1 cellular context compared by ENCODE assay signal in genomic region chr7:140230862-140231778, GRCh38.
A peak's percentile ranks its signal among the peaks of the same experiment; 100 is the strongest.
TF ChIP-seq lines count a peak whose summit lies in the region.

No MANE protein-coding gene starts in this region.

TF ChIP-seq in HepG2, 621 proteins besides CTCF, POLR2A, EP300 and RAD21 (continued from another document and continues in another):
- TF ChIP-seq, protein P1, sequence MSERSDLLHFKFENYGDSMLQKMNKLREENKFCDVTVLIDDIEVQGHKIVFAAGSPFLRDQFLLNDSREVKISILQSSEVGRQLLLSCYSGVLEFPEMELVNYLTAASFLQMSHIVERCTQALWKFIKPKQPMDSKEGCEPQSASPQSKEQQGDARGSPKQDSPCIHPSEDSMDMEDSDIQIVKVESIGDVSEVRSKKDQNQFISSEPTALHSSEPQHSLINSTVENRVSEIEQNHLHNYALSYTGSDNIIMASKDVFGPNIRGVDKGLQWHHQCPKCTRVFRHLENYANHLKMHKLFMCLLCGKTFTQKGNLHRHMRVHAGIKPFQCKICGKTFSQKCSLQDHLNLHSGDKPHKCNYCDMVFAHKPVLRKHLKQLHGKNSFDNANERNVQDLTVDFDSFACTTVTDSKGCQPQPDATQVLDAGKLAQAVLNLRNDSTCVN (CRISPR knock-in tag; IDR thresholded peaks at IDR 0.05; ENCODE audit: borderline replicate concordance) = no peak; the same call in 1 of the 2 replicates
- TF ChIP-seq ZNF646 (CRISPR knock-in tag; IDR thresholded peaks at IDR 0.05) (no peak), ZBTB4 (CRISPR knock-in tag; IDR thresholded peaks at IDR 0.05; ENCODE audit: borderline replicate concordance) (no peak), ZIK1 (CRISPR knock-in tag; IDR thresholded peaks at IDR 0.05; ENCODE audit: borderline replicate concordance, low read depth) (no peak), ZNF784 (CRISPR knock-in tag; IDR thresholded peaks at IDR 0.05; ENCODE audit: borderline replicate concordance) (no peak), MEIS1 (CRISPR knock-in tag; IDR thresholded peaks at IDR 0.05; ENCODE audit: borderline replicate concordance) (peak; percentile 31; the same call in 1 of the 2 replicates), ZNF704 (CRISPR knock-in tag; IDR thresholded peaks at IDR 0.05; ENCODE audit: borderline replicate concordance) (peak; percentile 62; the same call in 1 of the 2 replicates), TCF12 (IDR thresholded peaks at IDR 0.05) (no peak), TCF12 (CRISPR knock-in tag; IDR thresholded peaks at IDR 0.05) (no peak; the same call in 1 of the 2 replicates), NR2F1 (CRISPR knock-in tag; IDR thresholded peaks at IDR 0.05) (no peak), ZNF232 (CRISPR knock-in tag; IDR thresholded peaks at IDR 0.05; ENCODE audit: borderline replicate concordance) (no peak), NKX3-1 (CRISPR knock-in tag; IDR thresholded peaks at IDR 0.05) (no peak; the same call in 1 of the 2 replicates), ZNF101 (CRISPR knock-in tag; IDR thresholded peaks at IDR 0.05; ENCODE audit: borderline replicate concordance, low read depth) (no peak), KMT2A (CRISPR knock-in tag; IDR thresholded peaks at IDR 0.05) (peak; percentile 43; the same call in 1 of the 2 replicates), ZNF224 (CRISPR knock-in tag; IDR thresholded peaks at IDR 0.05) (no peak), ZNF235 (CRISPR knock-in tag; IDR thresholded peaks at IDR 0.05; ENCODE audit: borderline replicate concordance) (no peak), TEAD2 (CRISPR knock-in tag; IDR thresholded peaks at IDR 0.05) (no peak), KDM3A (CRISPR knock-in tag; IDR thresholded peaks at IDR 0.05; ENCODE audit: low read depth) (peak; percentile 59; the same call in 1 of the 2 replicates), SP140L (CRISPR knock-in tag; IDR thresholded peaks at IDR 0.05; ENCODE audit: borderline replicate concordance) (no peak), CC2D1A (CRISPR knock-in tag; IDR thresholded peaks at IDR 0.05) (no peak; the same call in 1 of the 2 replicates), THAP8 (CRISPR knock-in tag; IDR thresholded peaks at IDR 0.05; ENCODE audit: borderline replicate concordance) (no peak), FOXO1 (CRISPR knock-in tag; IDR thresholded peaks at IDR 0.05) (peak; percentile 56), ZNF468 (CRISPR knock-in tag; IDR thresholded peaks at IDR 0.05) (no peak), ZNF33B (CRISPR knock-in tag; IDR thresholded peaks at IDR 0.05) (no peak), PRDM10 (CRISPR knock-in tag; IDR thresholded peaks at IDR 0.05; ENCODE audit: low read depth) (no peak), ZBTB34 (CRISPR knock-in tag; IDR thresholded peaks at IDR 0.05) (peak; percentile 79; the same call in 1 of the 2 replicates), ELF1 (CRISPR knock-in tag; IDR thresholded peaks at IDR 0.05) (peak; percentile 41; the same call in 1 of the 2 replicates)
- TF ChIP-seq, protein P2, sequence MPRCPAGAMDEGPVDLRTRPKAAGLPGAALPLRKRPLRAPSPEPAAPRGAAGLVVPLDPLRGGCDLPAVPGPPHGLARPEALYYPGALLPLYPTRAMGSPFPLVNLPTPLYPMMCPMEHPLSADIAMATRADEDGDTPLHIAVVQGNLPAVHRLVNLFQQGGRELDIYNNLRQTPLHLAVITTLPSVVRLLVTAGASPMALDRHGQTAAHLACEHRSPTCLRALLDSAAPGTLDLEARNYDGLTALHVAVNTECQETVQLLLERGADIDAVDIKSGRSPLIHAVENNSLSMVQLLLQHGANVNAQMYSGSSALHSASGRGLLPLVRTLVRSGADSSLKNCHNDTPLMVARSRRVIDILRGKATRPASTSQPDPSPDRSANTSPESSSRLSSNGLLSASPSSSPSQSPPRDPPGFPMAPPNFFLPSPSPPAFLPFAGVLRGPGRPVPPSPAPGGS (CRISPR knock-in tag; IDR thresholded peaks at IDR 0.05) = no peak
